Comparison of ENCODE assay signal across 8 cellular contexts in genomic region chr4:185640809-185641675, GRCh38.
DNase-seq lines count a peak whose midpoint lies in the region; ATAC-seq and TF ChIP-seq lines count a peak whose summit lies in the region.

No MANE protein-coding gene starts in this region.

- ATAC-seq in sciatic nerve (peak; percentile 50), HG03097 (IDR thresholded peaks at IDR 0.05; ENCODE audit: low FRiP score, unreplicated experiment) (no peak), HG03196 (IDR thresholded peaks at IDR 0.05; ENCODE audit: unreplicated experiment) (no peak), HG02970 (IDR thresholded peaks at IDR 0.05; ENCODE audit: low FRiP score, unreplicated experiment) (no peak)

- TF ChIP-seq CTCF in LNCaP clone FGC (IDR thresholded peaks at IDR 0.05; ENCODE audit: control insufficient read depth, extremely low read depth, insufficient read depth) (peak; percentile 43; the same call in 1 of the 2 replicates), foreskin fibroblast (IDR thresholded peaks at IDR 0.05; ENCODE audit: low read depth, low read length) (peak; percentile 27)

- DNase-seq in GM04504 (ENCODE audit: low read depth) = peak; percentile 37
- DNase-seq in LNCaP clone FGC (ENCODE audit: low read depth) = peak; percentile 59
- DNase-seq in SK-N-DZ (ENCODE audit: low spot score) = peak; percentile 57
- peak; percentile 18 to 66 for DNase-seq in foreskin fibroblast
- DNase-seq in sciatic nerve (ENCODE audit: low spot score) = no peak

- intact Hi-C loops in sciatic nerve (cut with DNase I) = loop anchor here (5.0 kb wide), 1 partner anchor 396 kb away; no protein-coding TSS in a partner anchor

- no peak overlapping the region for H3K4me3 ChIP-seq in LNCaP clone FGC (ENCODE audit: low read depth, low read length)
- H3K4me3 ChIP-seq in foreskin fibroblast (ENCODE audit: low read depth in 1 of 2, low read length in 2 of 2) = no peak overlapping the region
